Comparison of ENCODE assay signal across 30 cellular contexts in genomic region chr12:1826401-1826800, GRCh38. TPM values are rescaled to one million over a fixed set of nuclear protein-coding genes. Genes with fewer than 3 reads are reported as not detected.
"Had no signal": no experiment of that assay in that cellular context is flagged by ENCODE, and none has a peak within 500 bp of the region (broad histone marks: within the 10 kb centered on the region; RNA-seq: fewer than 3 reads in every experiment).

No MANE protein-coding gene starts in this region.

- H3K9me3 ChIP-seq: body of pancreas, colonic mucosa, esophagus muscularis mucosa, gastroesophageal sphincter, heart right ventricle had no signal

- DNase-seq: activated CD4-positive, alpha-beta memory T cell treated with anti-CD3 and anti-CD28 coated beads, Interleukin-2, amount 10 ng/mL, durations not matched to agents 7 days and 5 days; activated CD4-positive, alpha-beta T cell treated with anti-CD3 and anti-CD28 coated beads for 4 hours; activated CD4-positive, alpha-beta T cell treated with anti-CD3 and anti-CD28 coated beads, Interleukin-2, amount 10 ng/mL, durations not matched to agents 7 days and 5 days; activated CD4-positive, alpha-beta T cell treated with anti-CD3 and anti-CD28 coated beads, Interleukin-2, amount 50 U/mL, for 4 hours; activated CD4-positive, CD25-positive, alpha-beta regulatory T cell; activated CD4-positive, CD25-positive, alpha-beta regulatory T cell treated with anti-CD3 and anti-CD28 coated beads, Interleukin-2, amount 50 U/mL, for 72 hours; activated CD8-positive, alpha-beta memory T cell treated with anti-CD3 and anti-CD28 coated beads, Interleukin-2, amount 50 U/mL, for 48 hours; activated effector memory CD4-positive, alpha-beta T cell treated with Interleukin-2 at 50 U/mL for 16 hours; activated gamma-delta T cell treated with Interleukin-2 at 50 U/mL for 16 hours; activated naive CD4-positive, alpha-beta T cell treated with anti-CD3 and anti-CD28 coated beads, Interleukin-2, amount 50 U/mL, for 16 hours; activated naive CD4-positive, alpha-beta T cell treated with Interleukin-2 at 50 U/mL for 16 hours; activated T-cell treated with anti-CD3 and anti-CD28 coated beads for 4 hours; activated T-cell treated with anti-CD3 and anti-CD28 coated beads, Interleukin-2, amount 50 U/mL, for 24 hours; amniotic stem cell; aorta; body of pancreas; central memory CD4-positive, alpha-beta T cell; cerebellar nuclear complex; colonic mucosa; effector memory CD4-positive, alpha-beta T cell; endodermal cell; foreskin keratinocyte; heart right ventricle; T-helper 1 cell; T-helper 17 cell; T1000; WERI-Rb-1 had no signal

- H3K27ac ChIP-seq: body of pancreas, colonic mucosa, esophagus muscularis mucosa, foreskin keratinocyte, gastroesophageal sphincter, heart right ventricle, WERI-Rb-1 had no signal

- H3K4me3 ChIP-seq: body of pancreas, colonic mucosa, esophagus muscularis mucosa, gastroesophageal sphincter, heart right ventricle had no signal

- H3K27me3 ChIP-seq: body of pancreas had no signal

- H3K4me1 ChIP-seq: colonic mucosa, foreskin keratinocyte, gastroesophageal sphincter had no signal

- H3K36me3 ChIP-seq: colonic mucosa, esophagus muscularis mucosa, gastroesophageal sphincter, heart right ventricle, WERI-Rb-1 had no signal

RNA-seq across cellular contexts. Expression of gene LRTM2, which starts 6.0 kb away (rescaled TPM):
- polyA plus RNA-seq: adipose tissue, aorta, foreskin keratinocyte, heart right ventricle had no signal
